Comparison of ENCODE assay signal across 19 cellular contexts in the genomic region with DNA sequence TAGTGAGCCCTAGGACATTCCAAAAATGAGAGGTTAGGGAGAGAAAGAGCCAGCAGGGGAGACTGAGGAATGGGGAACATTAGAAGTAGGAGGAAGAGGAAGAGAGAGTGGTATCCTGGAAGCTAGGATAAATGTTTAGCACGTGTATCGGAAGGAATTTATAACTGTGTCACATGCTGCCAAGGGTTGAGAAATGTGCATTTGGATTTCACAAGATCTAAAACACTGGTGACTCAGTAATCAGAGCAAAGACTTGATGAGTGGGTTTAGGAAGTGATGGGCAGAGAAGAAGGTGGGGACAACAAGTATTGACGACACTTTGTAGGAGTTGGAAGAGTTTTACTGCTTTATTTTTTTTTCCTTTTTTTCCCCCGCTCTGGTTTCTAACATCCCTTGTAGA.
DNase-seq lines count a peak whose midpoint lies in the region; ATAC-seq and TF ChIP-seq lines count a peak whose summit lies in the region.
"Had no signal": no experiment of that assay in that cellular context is flagged by ENCODE, and none has a peak within 500 bp of the region (broad histone marks: within the 10 kb centered on the region; RNA-seq: fewer than 3 reads in every experiment).

No MANE protein-coding gene starts in this region.

- peak overlapping the region; percentile 36 for H3K27ac ChIP-seq in fibroblast of lung (ENCODE audit: insufficient read depth, low read length)
- H3K27ac ChIP-seq in testis: no peak overlapping the region
- H3K27ac ChIP-seq: left lung had no signal

- no peak overlapping the region for H3K4me3 ChIP-seq in fibroblast of lung (replicated peaks in 1 of 4; ENCODE audit: control extremely low read depth in 1 of 4, insufficient read depth in 1 of 4, low read depth in 3 of 4, low read length in 4 of 4)
- H3K4me3 ChIP-seq in skeletal muscle satellite cell (ENCODE audit: low read length): no peak overlapping the region
- H3K4me3 ChIP-seq in testis: no peak overlapping the region
- H3K4me3 ChIP-seq: K562, left lung had no signal

- peak; percentile 80 for DNase-seq in EL
- peak; percentile 11 for DNase-seq in MV-4-11 (lab: John Stamatoyannopoulos, UW)
- peak; percentile 54 to 59 for DNase-seq in fibroblast of lung (ENCODE audit: low read depth in 2 of 2)
- DNase-seq in testis: no peak
- DNase-seq in natural killer cell: no peak
- no peak for DNase-seq in NCI-H526 treated with DMSO at 0.1 percent for 48 hours (lab: John Stamatoyannopoulos, UW)
- DNase-seq: activated CD4-positive, alpha-beta T cell treated with anti-CD3 and anti-CD28 coated beads for 36 hours; amygdala; CD4-positive, alpha-beta T cell; cerebellar nuclear complex; DMS79; endodermal cell; left lung; NCI-H1105 treated with DMSO at 0.1 percent for 48 hours; stimulated activated CD4-positive, alpha-beta T cell treated with anti-CD3 and anti-CD28 coated beads, Interleukin-4, amount 100 ng/mL, for 4 hours; stimulated activated CD8-positive, alpha-beta memory T cell treated with anti-CD3 and anti-CD28 coated beads, Interleukin-4, amount 100 ng/mL, for 48 hours had no signal

- no peak for ATAC-seq in natural killer cell
- ATAC-seq: activated CD4-positive, alpha-beta T cell treated with anti-CD3 and anti-CD28 coated beads for 36 hours; K562; left lung; Panc1 had no signal

- H3K36me3 Mint-ChIP-seq in natural killer cell: no peaks in the 10 kb centered on the region

- peaks cover 2% of the 10 kb centered on the region for H3K4me1 ChIP-seq in fibroblast of lung (ENCODE audit: control insufficient read depth, extremely low read depth, insufficient read depth, low read length)
- peaks cover 22% of the 10 kb centered on the region for H3K4me1 ChIP-seq in skeletal muscle satellite cell (ENCODE audit: control insufficient read depth, insufficient read depth, low read length)
- no peaks in the 10 kb centered on the region for H3K4me1 ChIP-seq in testis
- H3K4me1 ChIP-seq: left lung had no signal

- H2AFZ ChIP-seq in fibroblast of lung (ENCODE audit: low read length): no peak overlapping the region

- H3K36me3 ChIP-seq in fibroblast of lung (ENCODE audit: control insufficient read depth, insufficient read depth, low read length) (no peaks in the 10 kb centered on the region), skeletal muscle satellite cell (ENCODE audit: insufficient read depth, low read length) (peaks cover 8% of the 10 kb centered on the region), testis (ENCODE audit: low read depth, missing control alignments) (no peaks in the 10 kb centered on the region)
- H3K36me3 ChIP-seq: left lung had no signal

- no peak overlapping the region for H3K9ac ChIP-seq in fibroblast of lung (ENCODE audit: insufficient read depth, low read length)
- H3K9ac ChIP-seq in skeletal muscle satellite cell (ENCODE audit: low read depth, low read length): peak overlapping the region; percentile 60

- intact Hi-C loops in testis (cut with DNase I; ENCODE audit: low total_unique reads) (no loop called here), natural killer cell (cut with micrococcal nuclease) (no loop called here)

- no peak for TF ChIP-seq CTCF in fibroblast of lung (conservative IDR thresholded peaks at IDR 0.05 in 1 of 2, IDR thresholded peaks at IDR 0.05 in 1 of 2; ENCODE audit: low read depth in 1 of 2, low read length in 2 of 2)
- no peak for TF ChIP-seq CTCF in testis (IDR thresholded peaks at IDR 0.05)
- no peak for TF ChIP-seq CTCF in natural killer cell (IDR thresholded peaks at IDR 0.05)

- no peak overlapping the region for H3K27ac Mint-ChIP-seq in natural killer cell
- H3K27ac Mint-ChIP-seq: activated CD4-positive, alpha-beta T cell treated with anti-CD3 and anti-CD28 coated beads for 36 hours; CD4-positive, alpha-beta T cell; endodermal cell had no signal

- H3K9me3 Mint-ChIP-seq in natural killer cell: peaks cover 5% of the 10 kb centered on the region in 2 donors
- H3K9me3 Mint-ChIP-seq: endodermal cell had no signal

- WGBS in testis, 2 donors: 90 to 91% methylated on average over 4 of the region's 4 CpGs

- H3K9me3 ChIP-seq in fibroblast of lung (ENCODE audit: control insufficient read depth, insufficient read depth, low read depth, low read length) (no peaks in the 10 kb centered on the region), skeletal muscle satellite cell (replicated peaks; ENCODE audit: low read length) (no peaks in the 10 kb centered on the region), testis (no peaks in the 10 kb centered on the region)
- H3K9me3 ChIP-seq: left lung had no signal

- H3K4me3 Mint-ChIP-seq in natural killer cell: no peak overlapping the region
- H3K4me3 Mint-ChIP-seq: activated CD4-positive, alpha-beta T cell treated with anti-CD3 and anti-CD28 coated beads for 36 hours; CD4-positive, alpha-beta T cell; endodermal cell had no signal

- H4K20me1 ChIP-seq in fibroblast of lung (ENCODE audit: control insufficient read depth, extremely low read depth, insufficient read depth, low read length): no peaks in the 10 kb centered on the region

- H3K27me3 ChIP-seq in fibroblast of lung (ENCODE audit: control insufficient read depth, insufficient read depth, low read length) (no peaks in the 10 kb centered on the region), skeletal muscle satellite cell (ENCODE audit: control insufficient read depth, insufficient read depth, low read length) (no peaks in the 10 kb centered on the region), testis (no peaks in the 10 kb centered on the region)
- H3K27me3 ChIP-seq: left lung had no signal

- no peak for TF ChIP-seq POLR2A in testis (IDR thresholded peaks at IDR 0.05)

- H3K79me2 ChIP-seq in fibroblast of lung (ENCODE audit: control insufficient read depth, insufficient read depth, low read length): no peaks in the 10 kb centered on the region

- H3K27me3 Mint-ChIP-seq in natural killer cell (ENCODE audit: low read depth in 2 of 2): no peaks in the 10 kb centered on the region
- H3K27me3 Mint-ChIP-seq: activated CD4-positive, alpha-beta T cell treated with anti-CD3 and anti-CD28 coated beads for 36 hours; CD4-positive, alpha-beta T cell had no signal

- H3K4me2 ChIP-seq in fibroblast of lung (ENCODE audit: extremely low read depth, insufficient read depth, low read length): no peak overlapping the region
- no peak overlapping the region for H3K4me2 ChIP-seq in skeletal muscle satellite cell (ENCODE audit: low read length)

- no peaks in the 10 kb centered on the region for H3K4me1 Mint-ChIP-seq in natural killer cell
- H3K4me1 Mint-ChIP-seq: activated CD4-positive, alpha-beta T cell treated with anti-CD3 and anti-CD28 coated beads for 36 hours had no signal

Comparison
In these comparisons a context has a peak if more than half of its experiments do, and no peak if none do; other contexts are left out.
1. DNase-seq: peak in EL (single experiment), MV-4-11 (single experiment) and fibroblast of lung (2 of 2); none in testis (single experiment), natural killer cell (single experiment) and NCI-H526 treated with DMSO at 0.1 percent for 48 hours (single experiment).